In genomic region chr4:141220271-141220654, GRCh38 we compare ENCODE assay signal across 8 cellular contexts. TPM values are rescaled to one million over a fixed set of nuclear protein-coding genes. Genes with fewer than 3 reads are reported as not detected.
DNase-seq lines count a peak whose midpoint lies in the region; ATAC-seq and TF ChIP-seq lines count a peak whose summit lies in the region.

No MANE protein-coding gene starts in this region.

- ATAC-seq in GM18502 (IDR thresholded peaks at IDR 0.05; ENCODE audit: poor library complexity, unreplicated experiment) (peak; percentile 15), HG02678 (IDR thresholded peaks at IDR 0.05; ENCODE audit: unreplicated experiment) (peak; percentile 15)

- H3K36me3 ChIP-seq in SU-DHL-6 (ENCODE audit: low read length) = peaks cover 3% of the 10 kb centered on the region; the same call in 1 of the 2 replicates
- H3K36me3 ChIP-seq in right atrium auricular region = peaks cover 8% of the 10 kb centered on the region

- H3F3A ChIP-seq in SU-DHL-6 (ENCODE audit: insufficient read depth) = no peaks in the 10 kb centered on the region

- TF ChIP-seq CTCF in SU-DHL-6 (IDR thresholded peaks at IDR 0.05; ENCODE audit: insufficient read depth, low read length, poor library complexity, severe bottlenecking) (no peak), right atrium auricular region (IDR thresholded peaks at IDR 0.05) (no peak)

- H3K4me2 ChIP-seq in SU-DHL-6 (ENCODE audit: low read depth, low read length, poor library complexity, severe bottlenecking) = peak overlapping the region; percentile 71

- no peak for DNase-seq in right atrium auricular region (ENCODE audit: low spot score)
- DNase-seq in ureter (ENCODE audit: low spot score) = no peak
- DNase-seq in GM19240 (ENCODE audit: insufficient read length, low spot score) = no peak
- no peak for DNase-seq in activated CD8-positive, alpha-beta memory T cell treated with anti-CD3 and anti-CD28 coated beads, Interleukin-2, amount 50 U/mL, for 48 hours

- H3K27ac ChIP-seq in SU-DHL-6 (ENCODE audit: low read depth, low read length) (no peak overlapping the region), right atrium auricular region (peak overlapping the region; percentile 97 to 98), skin epidermis (peak overlapping the region in 14 of 21 experiments; percentile 93 to 100 (median 96))

- H3K9ac ChIP-seq in SU-DHL-6 (ENCODE audit: low read length) = no peak overlapping the region; the same call in 1 of the 2 replicates

- H3K79me2 ChIP-seq in SU-DHL-6 (ENCODE audit: insufficient read depth, low read length) = peaks cover 27% of the 10 kb centered on the region

- H3K4me3 ChIP-seq in SU-DHL-6 (ENCODE audit: insufficient read depth, low read length, poor library complexity, severe bottlenecking) (peak overlapping the region; percentile 96), right atrium auricular region (peak overlapping the region; percentile 81 to 92), skin epidermis (peak overlapping the region in 5 of 7 experiments; percentile 83 to 98 (median 94))

- H2AFZ ChIP-seq in SU-DHL-6 (ENCODE audit: low read depth, low read length, severe bottlenecking) = peak overlapping the region; percentile 88

- H3K9me2 ChIP-seq in SU-DHL-6 (replicated peaks; ENCODE audit: insufficient read depth, low read length) = no peaks in the 10 kb centered on the region

- H3K9me3 ChIP-seq in SU-DHL-6 (ENCODE audit: insufficient read depth, low read length) (no peaks in the 10 kb centered on the region), right atrium auricular region (no peaks in the 10 kb centered on the region)

- H3K4me1 ChIP-seq in right atrium auricular region = peaks cover 0 to 27% of the 10 kb centered on the region in 2 donors

- H4K20me1 ChIP-seq in SU-DHL-6 (ENCODE audit: low read depth, low read length) = no peaks in the 10 kb centered on the region

- H3K27me3 ChIP-seq in SU-DHL-6 (ENCODE audit: low read length) (no peaks in the 10 kb centered on the region), right atrium auricular region (no peaks in the 10 kb centered on the region)

RNA-seq across cellular contexts. Expression of gene ZNF330, which starts 0.4 kb away (rescaled TPM):
- total RNA-seq in right atrium auricular region (10 to 100 TPM; 40.7 to 58.0 TPM), ureter (39.0 TPM)
